ENCODE assay signal across 18 cellular contexts in genomic region chrX:12954376-12954775, GRCh38. TPM values are rescaled to one million over a fixed set of nuclear protein-coding genes. Genes with fewer than 3 reads are reported as not detected.
A peak's percentile ranks its signal among the peaks of the same experiment; 100 is the strongest.
DNase-seq lines count a peak whose midpoint lies in the region; ATAC-seq and TF ChIP-seq lines count a peak whose summit lies in the region.
"Had no signal": no experiment of that assay in that cellular context is flagged by ENCODE, and none has a peak within 500 bp of the region (broad histone marks: within the 10 kb centered on the region; RNA-seq: fewer than 3 reads in every experiment).

No MANE protein-coding gene starts in this region.

- no peaks in the 10 kb centered on the region for H3K36me3 Mint-ChIP-seq in activated CD4-positive, alpha-beta memory T cell treated with anti-CD3 and anti-CD28 coated beads, Interleukin-2, amount 10 ng/mL, durations not matched to agents 7 days and 5 days (ENCODE audit: low read depth)
- no peaks in the 10 kb centered on the region for H3K36me3 Mint-ChIP-seq in memory B cell

- peak overlapping the region; percentile 72 for H3K4me3 Mint-ChIP-seq in activated CD4-positive, alpha-beta memory T cell treated with anti-CD3 and anti-CD28 coated beads, Interleukin-2, amount 10 ng/mL, durations not matched to agents 7 days and 5 days
- peak overlapping the region; percentile 76 for H3K4me3 Mint-ChIP-seq in memory B cell

- peak overlapping the region; percentile 74 for H3K9ac ChIP-seq in DND-41 (ENCODE audit: low read depth, low read length)

- H3K4me3 ChIP-seq in A673 (ENCODE audit: low read depth, low read length, poor library complexity, severe bottlenecking) (no peak overlapping the region), DND-41 (ENCODE audit: low read depth in 1 of 2, low read length in 2 of 2) (peak overlapping the region in 1 of 2 experiments; percentile 54; a peak in 1 of 4 replicates), SJCRH30 (no peak overlapping the region)
- H3K4me3 ChIP-seq: SK-N-MC had no signal

- no peak overlapping the region for H2AFZ ChIP-seq in DND-41 (ENCODE audit: low read depth, low read length)

- peak overlapping the region; percentile 99 for H3K27ac Mint-ChIP-seq in activated CD4-positive, alpha-beta memory T cell treated with anti-CD3 and anti-CD28 coated beads, Interleukin-2, amount 10 ng/mL, durations not matched to agents 7 days and 5 days
- H3K27ac Mint-ChIP-seq in memory B cell: peak overlapping the region; percentile 97

- POLR2A ChIA-PET in A673 (lab: Charles Lee; ENCODE audit: low non-redundant PET): no interaction called here
- POLR2A ChIA-PET in activated CD4-positive, alpha-beta memory T cell treated with anti-CD3 and anti-CD28 coated beads, Interleukin-2, amount 10 ng/mL, durations not matched to agents 7 days and 5 days (lab: Charles Lee): interaction anchor here (1.2 to 17.2 kb wide), 7 partner anchors 22 to 134 kb away, joined by 4 to 1343 read pairs (median 10); partner anchors contain the start of gene TMSB4X

- no peaks in the 10 kb centered on the region for H3K9me3 ChIP-seq in A673 (ENCODE audit: low read depth, low read length, poor library complexity, severe bottlenecking)
- no peaks in the 10 kb centered on the region for H3K9me3 ChIP-seq in DND-41 (ENCODE audit: insufficient read depth, low read length, severe bottlenecking)
- no peaks in the 10 kb centered on the region for H3K9me3 ChIP-seq in SJCRH30 (replicated peaks)

- intact Hi-C loops in A673 (cut with micrococcal nuclease; ENCODE audit: unreplicated experiment): no loop called here
- intact Hi-C loops in sciatic nerve (cut with DNase I): loop anchor here (10.0 kb wide), 1 partner anchor 540 kb away; no protein-coding TSS in a partner anchor

- no peaks in the 10 kb centered on the region for H3K27me3 Mint-ChIP-seq in activated CD4-positive, alpha-beta memory T cell treated with anti-CD3 and anti-CD28 coated beads, Interleukin-2, amount 10 ng/mL, durations not matched to agents 7 days and 5 days
- no peaks in the 10 kb centered on the region for H3K27me3 Mint-ChIP-seq in memory B cell

- H3K27ac ChIP-seq in A673 (ENCODE audit: low read depth, low read length, poor library complexity, severe bottlenecking): peak overlapping the region; percentile 85
- H3K27ac ChIP-seq in DND-41 (ENCODE audit: low read length): peak overlapping the region; percentile 100
- no peak overlapping the region for H3K27ac ChIP-seq in SJCRH30
- H3K27ac ChIP-seq: SK-N-MC had no signal

- no peaks in the 10 kb centered on the region for H4K20me1 ChIP-seq in DND-41 (ENCODE audit: insufficient read depth, low read length)

- H3K4me1 ChIP-seq in A673 (ENCODE audit: insufficient read depth, low read length, poor library complexity, severe bottlenecking) (peaks cover 30% of the 10 kb centered on the region), DND-41 (ENCODE audit: insufficient read depth, low read length) (peaks cover 84% of the 10 kb centered on the region), SJCRH30 (peaks cover 29% of the 10 kb centered on the region)

- DNase-seq in A673 (ENCODE audit: low spot score) (no peak), DND-41 (no peak), memory B cell (ENCODE audit: low spot score in 2 of 2) (no peak), SJCRH30 (no peak), DMS 273 (lab: John Stamatoyannopoulos, UW; ENCODE audit: unreplicated experiment) (no peak), KBM-7 (no peak), sciatic nerve (ENCODE audit: low spot score) (no peak)
- no peak for DNase-seq in activated CD4-positive, alpha-beta memory T cell treated with anti-CD3 and anti-CD28 coated beads, Interleukin-2, amount 10 ng/mL, durations not matched to agents 7 days and 5 days
- DNase-seq: AML-193; central memory CD4-positive, alpha-beta T cell; EL; NCI-H1092; NCI-H2171 treated with DMSO at 0.1 percent for 48 hours; posterior cingulate gyrus; trophoblast cell had no signal

- TF ChIP-seq CTCF in A673 (conservative IDR thresholded peaks at IDR 0.05; ENCODE audit: low read depth, low read length) (no peak), DND-41 (IDR thresholded peaks at IDR 0.05; ENCODE audit: borderline replicate concordance, extremely low read depth, low read length, poor library complexity, severe bottlenecking) (no peak)

- H3K9me3 Mint-ChIP-seq in activated CD4-positive, alpha-beta memory T cell treated with anti-CD3 and anti-CD28 coated beads, Interleukin-2, amount 10 ng/mL, durations not matched to agents 7 days and 5 days: no peaks in the 10 kb centered on the region
- H3K9me3 Mint-ChIP-seq in memory B cell: no peaks in the 10 kb centered on the region

- H3K36me3 ChIP-seq in A673 (ENCODE audit: insufficient read depth, low read length, poor library complexity, severe bottlenecking) (no peaks in the 10 kb centered on the region), DND-41 (ENCODE audit: insufficient read depth, low read length) (no peaks in the 10 kb centered on the region), SJCRH30 (no peaks in the 10 kb centered on the region)

- peaks cover 72% of the 10 kb centered on the region for H3K4me1 Mint-ChIP-seq in activated CD4-positive, alpha-beta memory T cell treated with anti-CD3 and anti-CD28 coated beads, Interleukin-2, amount 10 ng/mL, durations not matched to agents 7 days and 5 days
- H3K4me1 Mint-ChIP-seq in memory B cell: peaks cover 28% of the 10 kb centered on the region

- peak overlapping the region; percentile 62 for H3K4me2 ChIP-seq in DND-41 (ENCODE audit: insufficient read depth, low read length)

- no peak for ATAC-seq in DND-41 (ENCODE audit: insufficient read depth, low read depth)
- ATAC-seq in memory B cell (ENCODE audit: low read depth): no peak
- ATAC-seq in sciatic nerve: no peak
- ATAC-seq: activated CD4-positive, CD25-positive, alpha-beta regulatory T cell treated with anti-CD3 and anti-CD28 coated beads, Interleukin-2, amount 50 U/mL, for 24 hours had no signal

- no TSS peak for BruUV-seq in A673 (replicated peaks; lab: Mats Ljungman, UMichigan)

- peaks cover 53% of the 10 kb centered on the region for H3K79me2 ChIP-seq in DND-41 (ENCODE audit: insufficient read depth, low read length)

- H3K27me3 ChIP-seq in A673 (replicated peaks; ENCODE audit: insufficient read depth, low read depth, low read length, poor library complexity) (no peaks in the 10 kb centered on the region), DND-41 (ENCODE audit: insufficient read depth, low read length, poor library complexity) (no peaks in the 10 kb centered on the region), SJCRH30 (no peaks in the 10 kb centered on the region)

- in situ Hi-C loops in KBM-7 (cut with MboI; ENCODE audit: low pct_unique_long_range_greater_than_20kb, low sequenced_read_pairs): loop anchor here (25.0 kb wide), 1 partner anchor 533 kb away; no protein-coding TSS in a partner anchor

- CTCF ChIA-PET in A673 (lab: Charles Lee): no interaction called here
- CTCF ChIA-PET in activated CD4-positive, alpha-beta memory T cell treated with anti-CD3 and anti-CD28 coated beads, Interleukin-2, amount 10 ng/mL, durations not matched to agents 7 days and 5 days (lab: Charles Lee): interaction anchor here (0.9 to 14.9 kb wide), 5 partner anchors 13 to 533 kb away, joined by 3 to 273 read pairs (median 6); no protein-coding TSS in a partner anchor

RNA-seq across cellular contexts. Expression of gene TMSB4X, which starts 20.5 kb away (rescaled TPM):
- total RNA-seq in A673 (2021) (975 and 1,093 TPM in 2 replicates), sciatic nerve (3,078 TPM)
- over 10,000 TPM; 10,813 to 11,021 TPM for total RNA-seq in activated CD4-positive, alpha-beta memory T cell treated with anti-CD3 and anti-CD28 coated beads, Interleukin-2, amount 10 ng/mL, durations not matched to agents 7 days and 5 days
- total RNA-seq in SJCRH30 (2014; rRNA removed; shearing (Covaris generic)): 1,274 and 1,377 TPM in 2 replicates

RNA-seq across cellular contexts. Expression of gene TLR8, which starts 48.0 kb away (rescaled TPM):
- total RNA-seq in A673 (2021) (not detected in 2 replicates), sciatic nerve (2.8 TPM)
- not detected for total RNA-seq in activated CD4-positive, alpha-beta memory T cell treated with anti-CD3 and anti-CD28 coated beads, Interleukin-2, amount 10 ng/mL, durations not matched to agents 7 days and 5 days
- not detected in 2 replicates for total RNA-seq in SJCRH30 (2014; rRNA removed; shearing (Covaris generic))
- total RNA-seq: endothelial cell of umbilical vein had no signal
